1 cellular context compared by ENCODE assay signal in genomic region chr18:63683890-63684289, GRCh38.
A peak's percentile ranks its signal among the peaks of the same experiment; 100 is the strongest.
TF ChIP-seq lines count a peak whose summit lies in the region.

No MANE protein-coding gene starts in this region.

TF ChIP-seq in H1, 55 proteins besides CTCF, POLR2A, EP300 and RAD21:
- TF ChIP-seq E2F6 (IDR thresholded peaks at IDR 0.05) (0 out of 2 replicates have a peak, but pooled peaks have one; percentile 35), FOSL1 (IDR thresholded peaks at IDR 0.05; ENCODE audit: insufficient read depth, low read depth, low read length) (no peak), JUN (IDR thresholded peaks at IDR 0.05; ENCODE audit: low read depth, low read length) (no peak), SAP30 (IDR thresholded peaks at IDR 0.05; ENCODE audit: insufficient read depth, insufficient replicate concordance, low read length) (no peak), USF2 (IDR thresholded peaks at IDR 0.05; ENCODE audit: low read length) (no peak)
